In the genomic region with DNA sequence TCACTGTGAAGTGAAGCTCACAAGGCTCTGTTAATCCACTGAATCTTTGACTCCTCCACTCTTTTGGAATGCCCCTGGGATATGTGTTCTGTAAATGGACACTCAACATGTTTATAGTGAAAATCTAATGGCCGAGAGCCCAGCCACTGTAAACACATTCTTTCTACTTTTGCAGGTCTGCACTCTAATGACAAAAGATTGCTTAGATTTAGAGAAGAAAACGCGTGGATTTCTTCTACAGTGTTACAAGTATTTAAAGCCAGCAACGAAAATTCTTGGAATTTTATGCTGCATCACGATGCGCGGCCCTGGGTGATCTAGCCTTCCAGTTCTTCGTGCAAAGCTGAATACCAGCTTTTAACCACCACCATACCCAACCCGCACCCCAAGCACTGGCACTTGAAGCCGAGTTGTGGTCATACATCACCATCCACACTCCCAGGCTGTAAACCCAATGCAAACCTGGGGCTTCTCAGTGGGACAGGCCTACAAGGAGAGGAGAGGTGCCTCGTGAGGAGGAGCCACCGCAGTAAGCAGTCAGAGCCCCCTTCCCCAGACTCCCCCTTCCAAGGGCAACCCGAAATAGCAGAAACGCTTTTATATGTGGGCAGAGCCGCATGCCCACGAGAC, we compare ENCODE assay signal across 1 cellular context.
TF ChIP-seq lines count a peak whose summit lies in the region.

No MANE protein-coding gene starts in this region.

TF ChIP-seq in GM23338, 12 proteins besides CTCF, POLR2A, EP300 and RAD21 (continued from another document):
- TF ChIP-seq, protein P1, sequence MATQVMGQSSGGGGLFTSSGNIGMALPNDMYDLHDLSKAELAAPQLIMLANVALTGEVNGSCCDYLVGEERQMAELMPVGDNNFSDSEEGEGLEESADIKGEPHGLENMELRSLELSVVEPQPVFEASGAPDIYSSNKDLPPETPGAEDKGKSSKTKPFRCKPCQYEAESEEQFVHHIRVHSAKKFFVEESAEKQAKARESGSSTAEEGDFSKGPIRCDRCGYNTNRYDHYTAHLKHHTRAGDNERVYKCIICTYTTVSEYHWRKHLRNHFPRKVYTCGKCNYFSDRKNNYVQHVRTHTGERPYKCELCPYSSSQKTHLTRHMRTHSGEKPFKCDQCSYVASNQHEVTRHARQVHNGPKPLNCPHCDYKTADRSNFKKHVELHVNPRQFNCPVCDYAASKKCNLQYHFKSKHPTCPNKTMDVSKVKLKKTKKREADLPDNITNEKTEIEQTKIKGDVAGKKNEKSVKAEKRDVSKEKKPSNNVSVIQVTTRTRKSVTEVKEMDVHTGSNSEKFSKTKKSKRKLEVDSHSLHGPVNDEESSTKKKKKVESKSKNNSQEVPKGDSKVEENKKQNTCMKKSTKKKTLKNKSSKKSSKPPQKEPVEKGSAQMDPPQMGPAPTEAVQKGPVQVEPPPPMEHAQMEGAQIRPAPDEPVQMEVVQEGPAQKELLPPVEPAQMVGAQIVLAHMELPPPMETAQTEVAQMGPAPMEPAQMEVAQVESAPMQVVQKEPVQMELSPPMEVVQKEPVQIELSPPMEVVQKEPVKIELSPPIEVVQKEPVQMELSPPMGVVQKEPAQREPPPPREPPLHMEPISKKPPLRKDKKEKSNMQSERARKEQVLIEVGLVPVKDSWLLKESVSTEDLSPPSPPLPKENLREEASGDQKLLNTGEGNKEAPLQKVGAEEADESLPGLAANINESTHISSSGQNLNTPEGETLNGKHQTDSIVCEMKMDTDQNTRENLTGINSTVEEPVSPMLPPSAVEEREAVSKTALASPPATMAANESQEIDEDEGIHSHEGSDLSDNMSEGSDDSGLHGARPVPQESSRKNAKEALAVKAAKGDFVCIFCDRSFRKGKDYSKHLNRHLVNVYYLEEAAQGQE (IDR thresholded peaks at IDR 0.05; ENCODE audit: unreplicated experiment): no peak
- no peak for TF ChIP-seq POLR2AphosphoS5 (IDR thresholded peaks at IDR 0.05; ENCODE audit: low read depth)
- no peak for TF ChIP-seq JUNB (IDR thresholded peaks at IDR 0.05; ENCODE audit: unreplicated experiment)
TF ChIP-seq in GM23338: peak in this region for 0.
